14 cellular contexts compared by ENCODE assay signal in the genomic region with DNA sequence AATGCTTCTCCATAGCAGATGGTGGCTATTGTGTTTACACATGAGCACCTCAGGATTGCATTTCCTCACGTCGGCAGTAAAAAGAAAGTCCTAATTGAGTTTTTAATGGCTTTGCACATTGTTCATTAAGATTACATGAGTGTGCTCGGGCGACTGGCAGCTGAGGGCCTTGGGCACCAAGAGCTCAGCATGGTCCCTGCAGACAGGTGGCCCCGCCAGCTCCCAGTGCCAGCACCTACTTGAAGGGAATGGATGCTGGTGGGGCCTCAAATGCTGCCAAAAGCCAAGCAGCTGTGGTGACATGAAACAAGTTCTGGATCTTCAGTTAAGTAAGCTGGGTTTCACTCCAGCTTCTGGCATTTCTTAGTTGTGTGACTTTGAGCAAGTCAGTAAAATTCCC.
"Had no signal": no experiment of that assay in that cellular context is flagged by ENCODE, and none has a peak within 500 bp of the region (broad histone marks: within the 10 kb centered on the region; RNA-seq: fewer than 3 reads in every experiment).

No MANE protein-coding gene starts in this region.

- H3K27me3 ChIP-seq: brain microvascular endothelial cell, pancreas had no signal

- H3K4me1 ChIP-seq: left lung, pancreas had no signal

- ATAC-seq: esophagus mucosa; left lung; naive thymus-derived CD8-positive, alpha-beta T cell; pancreas; stimulated activated effector memory CD8-positive, alpha-beta T cell treated with anti-CD3 and anti-CD28 coated beads, Interleukin-12 subunit alpha, Interleukin-12 subunit beta, amount 100 ng/mL, for 72 hours had no signal

- DNase-seq: activated CD4-positive, CD25-positive, alpha-beta regulatory T cell treated with anti-CD3 and anti-CD28 coated beads, Interleukin-2, amount 50 U/mL, for 72 hours; activated naive CD8-positive, alpha-beta T cell treated with anti-CD3 and anti-CD28 coated beads, Interleukin-2, amount 10 ng/mL, durations not matched to agents 7 days and 5 days; anterior cingulate cortex; brain microvascular endothelial cell; islet precursor cell; mammary epithelial cell; naive thymus-derived CD8-positive, alpha-beta T cell; pancreas; stimulated activated CD4-positive, alpha-beta T cell treated with anti-CD3 and anti-CD28 coated beads, Interleukin-12 subunit alpha, Interleukin-12 subunit beta, amount 100 ng/mL, for 4 hours had no signal

- H3K4me3 ChIP-seq: coronary artery, left lung, pancreas, thoracic aorta had no signal

- H3K27ac ChIP-seq: brain microvascular endothelial cell, coronary artery, left lung, pancreas, thoracic aorta had no signal

- H3K36me3 ChIP-seq: brain microvascular endothelial cell, left lung, pancreas, thoracic aorta had no signal

- FAIRE-seq: pancreas had no signal

- H3K9me3 ChIP-seq: left lung, pancreas, thoracic aorta had no signal
